ENCODE assay signal across 26 cellular contexts in the genomic region with DNA sequence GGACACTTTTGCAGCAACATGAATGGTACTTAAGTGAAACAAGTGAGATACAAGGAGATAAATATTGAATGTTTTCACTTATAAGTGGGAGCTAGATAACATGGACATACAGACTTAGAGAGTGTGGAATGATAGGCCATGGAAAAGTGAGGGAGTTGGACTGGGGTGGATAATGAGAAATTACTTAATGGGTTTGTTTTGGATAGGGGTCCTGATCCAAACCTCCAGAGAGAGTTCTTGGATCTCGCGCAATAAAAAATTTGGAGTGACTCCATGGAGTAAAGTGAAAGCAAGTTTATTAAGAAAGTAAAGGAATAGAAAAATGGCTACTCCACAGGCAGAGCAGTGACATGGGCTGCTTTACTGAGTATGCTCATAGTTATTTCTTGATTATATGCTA.
"Had no signal": no experiment of that assay in that cellular context is flagged by ENCODE, and none has a peak within 500 bp of the region (broad histone marks: within the 10 kb centered on the region; RNA-seq: fewer than 3 reads in every experiment).

No MANE protein-coding gene starts in this region.

- H3K4me3 ChIP-seq: colonic mucosa, esophagus squamous epithelium, gastrocnemius medialis, heart left ventricle, hepatocyte, left lung, lower lobe of right lung had no signal

- H3K27me3 ChIP-seq: colonic mucosa, esophagus squamous epithelium, gastrocnemius medialis, heart left ventricle, hepatocyte, left lung had no signal

- H3K9me3 Mint-ChIP-seq: endodermal cell, mesothelial cell of epicardium had no signal

- H3K9me3 ChIP-seq: colonic mucosa, esophagus squamous epithelium, gastrocnemius medialis, heart left ventricle, left lung, lower lobe of right lung had no signal

- DNase-seq: cerebellar nuclear complex; colonic mucosa; cortex of kidney; effector CD8-positive, alpha-beta T cell; effector memory CD8-positive, alpha-beta T cell; endodermal cell; erythroblast; esophagus squamous epithelium; foreskin fibroblast; foreskin melanocyte; gastrocnemius medialis; heart left ventricle; hypothalamus; immature natural killer cell; islet precursor cell; kidney; kidney glomerular epithelial cell; left lung; lower lobe of right lung; mesenchymal stem cell had no signal

- H3K27ac Mint-ChIP-seq: dendritic cell treated with granulocyte-macrophage colony-stimulating factor and Interleukin-4, amounts not matched to agents 40 ng/mL and 50 ng/mL, for 4 days; effector memory CD8-positive, alpha-beta T cell; endodermal cell; immature natural killer cell; mesothelial cell of epicardium had no signal

- H3K4me3 Mint-ChIP-seq: dendritic cell treated with granulocyte-macrophage colony-stimulating factor and Interleukin-4, amounts not matched to agents 40 ng/mL and 50 ng/mL, for 4 days; effector memory CD8-positive, alpha-beta T cell; endodermal cell; immature natural killer cell; mesothelial cell of epicardium had no signal

- H3K4me1 Mint-ChIP-seq: immature natural killer cell, mesothelial cell of epicardium had no signal

- H3K4me1 ChIP-seq: colonic mucosa, gastrocnemius medialis, left lung, lower lobe of right lung had no signal

- H3K27ac ChIP-seq: colonic mucosa, epithelial cell of prostate, esophagus squamous epithelium, gastrocnemius medialis, hepatocyte, left lung, lower lobe of right lung had no signal

- H3K27me3 Mint-ChIP-seq: dendritic cell treated with granulocyte-macrophage colony-stimulating factor and Interleukin-4, amounts not matched to agents 40 ng/mL and 50 ng/mL, for 4 days; effector memory CD8-positive, alpha-beta T cell had no signal

- FAIRE-seq: endometrium, kidney had no signal

- H3K36me3 ChIP-seq: colonic mucosa, esophagus squamous epithelium, gastrocnemius medialis, heart left ventricle, left lung, lower lobe of right lung had no signal

- H3K36me3 Mint-ChIP-seq: mesothelial cell of epicardium had no signal

- ATAC-seq: effector memory CD8-positive, alpha-beta T cell; esophagus mucosa; gastrocnemius medialis; left lung; lower lobe of right lung had no signal
